In the genomic region with DNA sequence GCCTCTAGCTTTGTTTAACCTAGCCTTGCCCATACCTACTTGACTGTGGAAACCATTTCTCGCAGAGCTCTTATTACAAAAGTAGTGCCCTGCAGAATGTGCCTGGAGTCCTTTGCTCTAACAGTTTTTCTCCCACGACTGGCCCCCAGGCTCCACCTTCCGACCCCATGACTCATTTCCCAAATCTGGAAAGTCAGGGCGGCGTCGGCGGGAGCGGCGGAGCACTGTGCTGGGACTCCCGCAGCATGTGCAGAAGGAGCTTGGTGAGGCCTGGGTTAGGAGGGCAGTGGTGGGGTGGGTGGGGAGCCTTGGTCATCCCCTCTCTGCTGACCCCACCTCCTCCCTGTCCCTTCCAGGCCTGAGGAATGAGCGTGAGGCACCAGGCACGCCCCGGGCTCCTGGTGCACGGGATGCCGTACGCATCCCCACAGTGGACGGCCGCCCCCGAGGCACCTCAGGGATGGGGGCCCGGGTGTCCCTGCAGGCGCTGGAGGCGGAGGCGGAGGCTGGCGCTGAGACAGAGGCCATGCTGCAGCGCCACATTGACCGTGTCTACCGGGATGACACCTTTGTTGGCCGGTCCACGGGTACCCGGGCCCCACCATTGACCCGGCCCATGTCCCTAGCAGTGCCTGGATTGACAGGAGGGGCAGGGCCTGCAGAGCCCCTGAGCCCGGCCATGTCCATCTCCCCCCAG, we compare ENCODE assay signal across 13 cellular contexts. TPM values are rescaled to one million over a fixed set of nuclear protein-coding genes. Genes with fewer than 3 reads are reported as not detected.
DNase-seq lines count a peak whose midpoint lies in the region; ATAC-seq and TF ChIP-seq lines count a peak whose summit lies in the region.
"Had no signal": no experiment of that assay in that cellular context is flagged by ENCODE, and none has a peak within 500 bp of the region (broad histone marks: within the 10 kb centered on the region; RNA-seq: fewer than 3 reads in every experiment).

No MANE protein-coding gene starts in this region.

- peaks cover 11 to 52% (median 22%) of the 10 kb centered on the region in 11 experiments; a peak in 20 of 22 replicates for H4K20me1 ChIP-seq in BLaER1 treated with 17β-estradiol and CSF1 and Interleukin-3, amounts not matched to agents 10 nM and 100 nM

- H3K27ac ChIP-seq in BLaER1 treated with 17β-estradiol and CSF1 and Interleukin-3, amounts not matched to agents 10 nM and 100 nM, result no peak overlapping the region; a peak in 1 of 22 replicates
- H3K27ac ChIP-seq in breast epithelium, result peak overlapping the region; percentile 4 to 51
- no peak overlapping the region for H3K27ac ChIP-seq in lower lobe of right lung

- no peak overlapping the region for H3K4me3 Mint-ChIP-seq in stimulated activated effector memory CD8-positive, alpha-beta T cell treated with anti-CD3 and anti-CD28 coated beads, Interleukin-12 subunit alpha, Interleukin-12 subunit beta, amount 100 ng/mL, for 72 hours
- no peak overlapping the region for H3K4me3 Mint-ChIP-seq in activated T-cell treated with anti-CD3 and anti-CD28 coated beads, Interleukin-2, amount 50 U/mL, for 4 hours
- H3K4me3 Mint-ChIP-seq: IgD-negative memory B cell had no signal

- H3K4me3 ChIP-seq in BLaER1 treated with 17β-estradiol and CSF1 and Interleukin-3, amounts not matched to agents 10 nM and 100 nM, result no peak overlapping the region
- H3K4me3 ChIP-seq in breast epithelium, result no peak overlapping the region
- no peak overlapping the region for H3K4me3 ChIP-seq in lower lobe of right lung

- DNase-seq in HT1080 (ENCODE audit: low read depth) (peak; percentile 69), breast epithelium (ENCODE audit: low spot score in 2 of 2) (no peak), lower lobe of right lung (peak; percentile 48), activated gamma-delta T cell treated with Interleukin-2 at 50 U/mL for 16 hours (no peak)
- DNase-seq in stimulated activated CD4-positive, alpha-beta T cell treated with anti-CD3 and anti-CD28 coated beads, Interleukin-4, amount 100 ng/mL, for 24 hours, result no peak
- no peak for DNase-seq in stimulated activated effector memory CD8-positive, alpha-beta T cell treated with anti-CD3 and anti-CD28 coated beads, Interleukin-12 subunit alpha, Interleukin-12 subunit beta, amount 100 ng/mL, for 72 hours (ENCODE audit: low spot score in 2 of 2)
- DNase-seq in activated T-cell treated with anti-CD3 and anti-CD28 coated beads, Interleukin-2, amount 50 U/mL, for 4 hours, result no peak
- DNase-seq: activated CD4-positive, alpha-beta T cell treated with anti-CD3 and anti-CD28 coated beads for 48 hours; NCI-H187; retina; stimulated activated naive CD8-positive, alpha-beta T cell treated with anti-CD3 and anti-CD28 coated beads, Interleukin-15, amount 100 ng/mL, for 72 hours had no signal

- peak overlapping the region in 8 of 11 experiments; percentile 19 to 80 (median 72); a peak in 8 of 22 replicates for H3K4me2 ChIP-seq in BLaER1 treated with 17β-estradiol and CSF1 and Interleukin-3, amounts not matched to agents 10 nM and 100 nM

- H3K36me3 ChIP-seq in BLaER1 treated with 17β-estradiol and CSF1 and Interleukin-3, amounts not matched to agents 10 nM and 100 nM, result peaks cover 11 to 21% (median 16%) of the 10 kb centered on the region in 11 experiments
- no peaks in the 10 kb centered on the region for H3K36me3 ChIP-seq in breast epithelium
- H3K36me3 ChIP-seq in lower lobe of right lung, result peaks cover 45% of the 10 kb centered on the region

- no peak for ATAC-seq in lower lobe of right lung
- no peak for ATAC-seq in stimulated activated effector memory CD8-positive, alpha-beta T cell treated with anti-CD3 and anti-CD28 coated beads, Interleukin-12 subunit alpha, Interleukin-12 subunit beta, amount 100 ng/mL, for 72 hours
- ATAC-seq in activated T-cell treated with anti-CD3 and anti-CD28 coated beads, Interleukin-2, amount 50 U/mL, for 4 hours, result no peak
- ATAC-seq: stimulated activated naive CD8-positive, alpha-beta T cell treated with anti-CD3 and anti-CD28 coated beads, Interleukin-15, amount 100 ng/mL, for 72 hours had no signal

- TF ChIP-seq POLR2A in breast epithelium (IDR thresholded peaks at IDR 0.05), result no peak

- 0 out of 22 replicates have a peak overlapping the region, but pooled peaks of 1 of the 11 experiments have one; percentile 14 for H3K9ac ChIP-seq in BLaER1 treated with 17β-estradiol and CSF1 and Interleukin-3, amounts not matched to agents 10 nM and 100 nM

- no peak overlapping the region for H3K27ac Mint-ChIP-seq in stimulated activated effector memory CD8-positive, alpha-beta T cell treated with anti-CD3 and anti-CD28 coated beads, Interleukin-12 subunit alpha, Interleukin-12 subunit beta, amount 100 ng/mL, for 72 hours
- H3K27ac Mint-ChIP-seq: IgD-negative memory B cell had no signal

- no peaks in the 10 kb centered on the region for H3K27me3 Mint-ChIP-seq in activated T-cell treated with anti-CD3 and anti-CD28 coated beads, Interleukin-2, amount 50 U/mL, for 4 hours (ENCODE audit: low read depth)
- H3K27me3 Mint-ChIP-seq: IgD-negative memory B cell; stimulated activated naive CD8-positive, alpha-beta T cell treated with anti-CD3 and anti-CD28 coated beads, Interleukin-15, amount 100 ng/mL, for 72 hours had no signal

- peaks cover 20% of the 10 kb centered on the region for H3K4me1 Mint-ChIP-seq in stimulated activated effector memory CD8-positive, alpha-beta T cell treated with anti-CD3 and anti-CD28 coated beads, Interleukin-12 subunit alpha, Interleukin-12 subunit beta, amount 100 ng/mL, for 72 hours
- peaks cover 3% of the 10 kb centered on the region for H3K4me1 Mint-ChIP-seq in activated T-cell treated with anti-CD3 and anti-CD28 coated beads, Interleukin-2, amount 50 U/mL, for 4 hours (ENCODE audit: low read depth)

- peaks cover 18% of the 10 kb centered on the region for H3K36me3 Mint-ChIP-seq in stimulated activated effector memory CD8-positive, alpha-beta T cell treated with anti-CD3 and anti-CD28 coated beads, Interleukin-12 subunit alpha, Interleukin-12 subunit beta, amount 100 ng/mL, for 72 hours
- H3K36me3 Mint-ChIP-seq in activated T-cell treated with anti-CD3 and anti-CD28 coated beads, Interleukin-2, amount 50 U/mL, for 4 hours (ENCODE audit: insufficient read depth), result peaks cover 3% of the 10 kb centered on the region
- H3K36me3 Mint-ChIP-seq: IgD-negative memory B cell had no signal

- peaks cover 8 to 80% (median 66%) of the 10 kb centered on the region in 10 experiments; a peak in 19 of 20 replicates for H3K4me1 ChIP-seq in BLaER1 treated with 17β-estradiol and CSF1 and Interleukin-3, amounts not matched to agents 10 nM and 100 nM
- H3K4me1 ChIP-seq in breast epithelium, result peaks cover 3 to 31% of the 10 kb centered on the region in 2 donors
- H3K4me1 ChIP-seq in lower lobe of right lung, result peaks cover 59% of the 10 kb centered on the region

- no peaks in the 10 kb centered on the region for H3K9me3 ChIP-seq in BLaER1 treated with 17β-estradiol and CSF1 and Interleukin-3, amounts not matched to agents 10 nM and 100 nM (replicated peaks in 1 of 11)
- H3K9me3 ChIP-seq in breast epithelium (no peaks in the 10 kb centered on the region), lower lobe of right lung (no peaks in the 10 kb centered on the region)

- H3K9me3 Mint-ChIP-seq in stimulated activated effector memory CD8-positive, alpha-beta T cell treated with anti-CD3 and anti-CD28 coated beads, Interleukin-12 subunit alpha, Interleukin-12 subunit beta, amount 100 ng/mL, for 72 hours, result no peaks in the 10 kb centered on the region
- H3K9me3 Mint-ChIP-seq in activated T-cell treated with anti-CD3 and anti-CD28 coated beads, Interleukin-2, amount 50 U/mL, for 4 hours, result no peaks in the 10 kb centered on the region
- H3K9me3 Mint-ChIP-seq: IgD-negative memory B cell; stimulated activated naive CD8-positive, alpha-beta T cell treated with anti-CD3 and anti-CD28 coated beads, Interleukin-15, amount 100 ng/mL, for 72 hours had no signal

- no peak for TF ChIP-seq CTCF in breast epithelium (IDR thresholded peaks at IDR 0.05)
- no peak for TF ChIP-seq CTCF in lower lobe of right lung (IDR thresholded peaks at IDR 0.05)

- no peaks in the 10 kb centered on the region for H3K27me3 ChIP-seq in BLaER1 treated with 17β-estradiol and CSF1 and Interleukin-3, amounts not matched to agents 10 nM and 100 nM
- H3K27me3 ChIP-seq in breast epithelium, result no peaks in the 10 kb centered on the region
- no peaks in the 10 kb centered on the region for H3K27me3 ChIP-seq in lower lobe of right lung (ENCODE audit: low read depth)

- intact Hi-C loops in breast epithelium (cut with DNase I; ENCODE audit: low total_unique reads) (no loop called here), lower lobe of right lung (cut with DNase I) (no loop called here)

RNA-seq across cellular contexts. Expression of a gene that starts 47.5 kb away (rescaled TPM):
- 165 and 185 TPM in 2 replicates for total RNA-seq in HT1080 (2014; rRNA removed; shearing (Covaris generic))
- 163 and 164 TPM in 2 replicates for polyA plus RNA-seq in HT1080 (2015; cell fraction: cytosol; rRNA removed)
- 226 and 264 TPM in 2 replicates for polyA plus RNA-seq in HT1080 (2015; cell fraction: nucleus; rRNA removed)
- 10 to 100 TPM; 53.8 to 67.5 (median 67.2) TPM for total RNA-seq in breast epithelium
- 96.7 TPM for total RNA-seq in lower lobe of right lung
- 100 to 1,000 TPM; 243 to 304 (median 264) TPM for total RNA-seq in activated T-cell treated with anti-CD3 and anti-CD28 coated beads, Interleukin-2, amount 50 U/mL, for 4 hours

RNA-seq across cellular contexts. Expression of a gene that starts 47.8 kb away (rescaled TPM):
- 16.8 TPM in 2 replicates for total RNA-seq in HT1080 (2014; rRNA removed; shearing (Covaris generic))
- polyA plus RNA-seq in HT1080 (2015; cell fraction: cytosol; rRNA removed), result 16.4 and 18.4 TPM in 2 replicates
- 53.0 and 72.8 TPM in 2 replicates for polyA plus RNA-seq in HT1080 (2015; cell fraction: nucleus; rRNA removed)
- total RNA-seq in breast epithelium, result 10 to 100 TPM; 25.0 to 49.0 (median 29.5) TPM
- total RNA-seq in lower lobe of right lung, result 37.5 TPM
- total RNA-seq in activated T-cell treated with anti-CD3 and anti-CD28 coated beads, Interleukin-2, amount 50 U/mL, for 4 hours, result 10 to 100 TPM; 14.9 to 19.6 (median 15.8) TPM

Comparison
In these comparisons a context has a peak if more than half of its experiments do, and no peak if none do; other contexts are left out.
1. H3K27ac ChIP-seq: peak in breast epithelium (2 of 2); none in BLaER1 treated with 17β-estradiol and CSF1 and Interleukin-3, amounts not matched to agents 10 nM and 100 nM (0 of 11) and lower lobe of right lung (single experiment).
2. DNase-seq: peak in HT1080 (single experiment) and lower lobe of right lung (single experiment); none in breast epithelium (0 of 2), stimulated activated CD4-positive, alpha-beta T cell treated with anti-CD3 and anti-CD28 coated beads, Interleukin-4, amount 100 ng/mL, for 24 hours (single experiment), activated gamma-delta T cell treated with Interleukin-2 at 50 U/mL for 16 hours (single experiment), stimulated activated effector memory CD8-positive, alpha-beta T cell treated with anti-CD3 and anti-CD28 coated beads, Interleukin-12 subunit alpha, Interleukin-12 subunit beta, amount 100 ng/mL, for 72 hours (0 of 2) and activated T-cell treated with anti-CD3 and anti-CD28 coated beads, Interleukin-2, amount 50 U/mL, for 4 hours (single experiment).